In the genomic region with DNA sequence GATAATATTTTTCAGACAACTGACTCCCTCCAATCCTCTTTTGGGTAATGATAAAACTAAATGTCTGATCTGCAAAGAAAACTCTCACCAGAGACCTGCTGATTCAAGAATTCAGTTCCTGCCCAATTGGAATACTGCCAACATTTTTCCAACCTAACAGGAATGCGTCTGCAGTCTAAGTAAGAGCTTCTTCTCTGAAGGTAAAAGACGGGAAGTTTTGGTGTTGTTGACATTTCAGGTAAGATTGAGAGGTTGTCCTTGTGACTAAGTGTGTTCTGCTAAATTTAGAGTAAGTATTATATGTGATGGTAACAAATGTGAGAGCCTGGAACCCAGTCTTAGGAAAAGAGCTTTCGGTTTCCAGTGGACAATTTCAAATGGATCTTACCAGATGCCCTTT, we compare ENCODE assay signal across 14 cellular contexts. TPM values are rescaled to one million over a fixed set of nuclear protein-coding genes. Genes with fewer than 3 reads are reported as not detected.
A peak's percentile ranks its signal among the peaks of the same experiment; 100 is the strongest.
DNase-seq lines count a peak whose midpoint lies in the region; ATAC-seq and TF ChIP-seq lines count a peak whose summit lies in the region.
"Had no signal": no experiment of that assay in that cellular context is flagged by ENCODE, and none has a peak within 500 bp of the region (broad histone marks: within the 10 kb centered on the region; RNA-seq: fewer than 3 reads in every experiment).

No MANE protein-coding gene starts in this region.

- no peaks in the 10 kb centered on the region for H3K27me3 ChIP-seq in lung (ENCODE audit: control insufficient read depth, insufficient read depth)

- TF ChIP-seq EP300 in Ishikawa (IDR thresholded peaks at IDR 0.05; ENCODE audit: borderline replicate concordance) = peak; percentile 76

- ATAC-seq in lung (ENCODE audit: insufficient read depth, low FRiP score) = peak; percentile 82
- ATAC-seq in HG02571 (IDR thresholded peaks at IDR 0.05; ENCODE audit: unreplicated experiment) = no peak
- no peak for ATAC-seq in GM19467 (IDR thresholded peaks at IDR 0.05; ENCODE audit: unreplicated experiment)
- ATAC-seq: activated CD4-positive, CD25-positive, alpha-beta regulatory T cell treated with anti-CD3 and anti-CD28 coated beads, Interleukin-2, amount 50 U/mL, for 24 hours; activated T-helper 17 cell treated with anti-CD3 and anti-CD28 coated beads, Interleukin-2, amount 50 U/mL, for 72 hours had no signal

- TF ChIP-seq CTCF in AG10803 (conservative IDR thresholded peaks at IDR 0.05; ENCODE audit: low read length) (no peak), lung (IDR thresholded peaks at IDR 0.05; ENCODE audit: control extremely low read depth, extremely low read depth) (no peak)

- peak; percentile 9; the same call in 1 of the 2 replicates for TF ChIP-seq RAD21 in Ishikawa (IDR thresholded peaks at IDR 0.05; ENCODE audit: low read depth)

- 47 to 77% methylated on average over 3 of the region's 3 CpGs for WGBS in lung, 2 donors

- no peaks in the 10 kb centered on the region for H3K36me3 ChIP-seq in lung (ENCODE audit: control insufficient read depth in 2 of 2, insufficient read depth in 2 of 2, low read length in 2 of 2)

- DNase-seq in AG10803 (ENCODE audit: low read depth) (peak; percentile 62), dermis microvascular lymphatic vessel endothelial cell (ENCODE audit: low read depth in 2 of 2) (peak; percentile 12 to 53), lung (ENCODE audit: low spot score) (no peak), NCI-H128 (lab: John Stamatoyannopoulos, UW; ENCODE audit: unreplicated experiment) (no peak), NCI-H1436 (lab: John Stamatoyannopoulos, UW) (no peak)
- DNase-seq: CD4-positive, alpha-beta memory T cell; naive B cell; NCI-H187 treated with DMSO at 0.1 percent for 48 hours had no signal

- peaks cover 0 to 12% of the 10 kb centered on the region in 2 donors for H3K4me1 ChIP-seq in lung (ENCODE audit: control insufficient read depth in 2 of 2, insufficient read depth in 2 of 2, low read length in 2 of 2)

- H3K4me3 ChIP-seq in AG10803 (ENCODE audit: low read length) = no peak overlapping the region
- no peak overlapping the region for H3K4me3 ChIP-seq in lung

- peak overlapping the region in 1 of 2 donors; percentile 57 for H3K27ac ChIP-seq in lung (ENCODE audit: low read depth in 1 of 2, low read length in 1 of 2)
- H3K27ac ChIP-seq: HL-60 had no signal

- H3K9me3 ChIP-seq in lung (ENCODE audit: control insufficient read depth in 2 of 2, insufficient read depth in 1 of 2, low read length in 1 of 2) = no peaks in the 10 kb centered on the region

TF ChIP-seq in Ishikawa, 13 proteins besides CTCF, POLR2A, EP300 and RAD21:
- TF ChIP-seq CEBPB (IDR thresholded peaks at IDR 0.05) (no peak), ZBTB7A (IDR thresholded peaks at IDR 0.05; ENCODE audit: low read depth) (no peak), TEAD4 (IDR thresholded peaks at IDR 0.05) (peak; percentile 93), TAF1 (IDR thresholded peaks at IDR 0.05; ENCODE audit: low read depth) (no peak; the same call in 1 of the 2 replicates), CREB1 (IDR thresholded peaks at IDR 0.05; ENCODE audit: low read depth) (no peak), FOXM1 (IDR thresholded peaks at IDR 0.05; ENCODE audit: borderline replicate concordance, low read depth) (peak; percentile 44; the same call in 1 of the 2 replicates), TCF12 (IDR thresholded peaks at IDR 0.05; ENCODE audit: low read depth) (peak; percentile 59), YY1 (IDR thresholded peaks at IDR 0.05; ENCODE audit: low read depth) (no peak), EGR1 (IDR thresholded peaks at IDR 0.05) (no peak), NFIC (IDR thresholded peaks at IDR 0.05) (peak; percentile 97)
- TF ChIP-seq, protein P1, sequence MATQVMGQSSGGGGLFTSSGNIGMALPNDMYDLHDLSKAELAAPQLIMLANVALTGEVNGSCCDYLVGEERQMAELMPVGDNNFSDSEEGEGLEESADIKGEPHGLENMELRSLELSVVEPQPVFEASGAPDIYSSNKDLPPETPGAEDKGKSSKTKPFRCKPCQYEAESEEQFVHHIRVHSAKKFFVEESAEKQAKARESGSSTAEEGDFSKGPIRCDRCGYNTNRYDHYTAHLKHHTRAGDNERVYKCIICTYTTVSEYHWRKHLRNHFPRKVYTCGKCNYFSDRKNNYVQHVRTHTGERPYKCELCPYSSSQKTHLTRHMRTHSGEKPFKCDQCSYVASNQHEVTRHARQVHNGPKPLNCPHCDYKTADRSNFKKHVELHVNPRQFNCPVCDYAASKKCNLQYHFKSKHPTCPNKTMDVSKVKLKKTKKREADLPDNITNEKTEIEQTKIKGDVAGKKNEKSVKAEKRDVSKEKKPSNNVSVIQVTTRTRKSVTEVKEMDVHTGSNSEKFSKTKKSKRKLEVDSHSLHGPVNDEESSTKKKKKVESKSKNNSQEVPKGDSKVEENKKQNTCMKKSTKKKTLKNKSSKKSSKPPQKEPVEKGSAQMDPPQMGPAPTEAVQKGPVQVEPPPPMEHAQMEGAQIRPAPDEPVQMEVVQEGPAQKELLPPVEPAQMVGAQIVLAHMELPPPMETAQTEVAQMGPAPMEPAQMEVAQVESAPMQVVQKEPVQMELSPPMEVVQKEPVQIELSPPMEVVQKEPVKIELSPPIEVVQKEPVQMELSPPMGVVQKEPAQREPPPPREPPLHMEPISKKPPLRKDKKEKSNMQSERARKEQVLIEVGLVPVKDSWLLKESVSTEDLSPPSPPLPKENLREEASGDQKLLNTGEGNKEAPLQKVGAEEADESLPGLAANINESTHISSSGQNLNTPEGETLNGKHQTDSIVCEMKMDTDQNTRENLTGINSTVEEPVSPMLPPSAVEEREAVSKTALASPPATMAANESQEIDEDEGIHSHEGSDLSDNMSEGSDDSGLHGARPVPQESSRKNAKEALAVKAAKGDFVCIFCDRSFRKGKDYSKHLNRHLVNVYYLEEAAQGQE (IDR thresholded peaks at IDR 0.05; ENCODE audit: low read depth) = no peak
- TF ChIP-seq, protein P2, sequence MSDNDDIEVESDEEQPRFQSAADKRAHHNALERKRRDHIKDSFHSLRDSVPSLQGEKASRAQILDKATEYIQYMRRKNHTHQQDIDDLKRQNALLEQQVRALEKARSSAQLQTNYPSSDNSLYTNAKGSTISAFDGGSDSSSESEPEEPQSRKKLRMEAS (IDR thresholded peaks at IDR 0.05) = peak; percentile 41; the same call in 1 of the 2 replicates
- TF ChIP-seq, protein P3, sequence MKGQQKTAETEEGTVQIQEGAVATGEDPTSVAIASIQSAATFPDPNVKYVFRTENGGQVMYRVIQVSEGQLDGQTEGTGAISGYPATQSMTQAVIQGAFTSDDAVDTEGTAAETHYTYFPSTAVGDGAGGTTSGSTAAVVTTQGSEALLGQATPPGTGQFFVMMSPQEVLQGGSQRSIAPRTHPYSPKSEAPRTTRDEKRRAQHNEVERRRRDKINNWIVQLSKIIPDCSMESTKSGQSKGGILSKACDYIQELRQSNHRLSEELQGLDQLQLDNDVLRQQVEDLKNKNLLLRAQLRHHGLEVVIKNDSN (IDR thresholded peaks at IDR 0.05) = no peak

RNA-seq across cellular contexts. Expression of a gene that starts 17.6 kb away (rescaled TPM):
- total RNA-seq in dermis microvascular lymphatic vessel endothelial cell = 5.9 and 16.9 TPM in 2 replicates
- 10 to 100 TPM; 17.7 to 21.8 TPM for total RNA-seq in lung
- 10 to 100 TPM; 12.6 to 13.5 TPM for polyA plus RNA-seq in lung

RNA-seq across cellular contexts. Expression of a gene that starts 39.6 kb away (rescaled TPM):
- total RNA-seq in dermis microvascular lymphatic vessel endothelial cell (1.0 and 1.8 TPM in 2 replicates), lung (10 to 100 TPM; 11.1 to 16.9 TPM)
- 10 to 100 TPM; 13.1 to 17.7 TPM for polyA plus RNA-seq in lung

RNA-seq across cellular contexts. Expression of a gene that starts 54.1 kb away (rescaled TPM):
- total RNA-seq in dermis microvascular lymphatic vessel endothelial cell (not detected in 2 replicates), lung (1 to 10 TPM in 1 of 2 donors, under 1 TPM in 1; 0.21 to 3.7 TPM)
- polyA plus RNA-seq in lung = not detected
- total RNA-seq: activated T-helper 17 cell treated with anti-CD3 and anti-CD28 coated beads, Interleukin-2, amount 50 U/mL, for 72 hours; CD4-positive, alpha-beta memory T cell had no signal
- polyA plus RNA-seq: CD4-positive, alpha-beta memory T cell had no signal

Comparison
In these comparisons a context has a peak if more than half of its experiments do, and no peak if none do; other contexts are left out.
1. DNase-seq: peak in AG10803 (single experiment) and dermis microvascular lymphatic vessel endothelial cell (2 of 2); none in lung (single experiment), NCI-H128 (single experiment) and NCI-H1436 (single experiment).